ENCODE assay signal across 12 cellular contexts in the genomic region with DNA sequence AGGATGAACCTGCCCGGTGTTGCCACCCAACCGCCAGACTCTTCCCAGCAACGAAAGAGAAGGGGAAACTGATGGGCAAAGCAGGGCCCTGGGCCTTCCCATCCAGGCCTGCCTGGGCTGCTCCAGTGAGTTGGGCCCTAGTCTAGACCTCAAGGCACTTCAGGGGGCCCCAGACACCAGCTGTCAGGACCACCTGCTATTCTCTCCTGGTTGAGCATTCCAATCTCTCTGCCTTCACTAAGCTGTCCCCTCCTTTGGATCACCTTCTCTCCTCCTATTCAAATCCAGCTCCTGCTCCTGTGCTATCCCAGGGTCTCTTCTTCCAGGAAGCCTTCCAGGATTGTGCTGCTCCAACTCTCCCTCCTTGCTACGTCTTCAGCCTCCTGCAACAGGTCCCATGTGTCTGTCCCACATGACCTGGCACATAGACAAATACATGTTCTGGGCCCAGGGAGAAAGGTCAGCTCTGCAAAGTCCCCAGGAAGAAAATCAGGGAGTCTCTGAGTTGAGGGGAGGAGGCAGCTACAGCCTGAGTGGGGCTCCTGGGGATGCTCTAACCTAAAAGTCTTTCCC. TPM values are rescaled to one million over a fixed set of nuclear protein-coding genes. Genes with fewer than 3 reads are reported as not detected.
DNase-seq lines count a peak whose midpoint lies in the region; TF ChIP-seq lines count a peak whose summit lies in the region.
"Had no signal": no experiment of that assay in that cellular context is flagged by ENCODE, and none has a peak within 500 bp of the region (broad histone marks: within the 10 kb centered on the region; RNA-seq: fewer than 3 reads in every experiment).

No MANE protein-coding gene starts in this region.

- no peak for TF ChIP-seq CTCF in MCF 10A (IDR thresholded peaks at IDR 0.05; ENCODE audit: unreplicated experiment)
- no peak for TF ChIP-seq CTCF in breast epithelium (IDR thresholded peaks at IDR 0.05)
- no peak for TF ChIP-seq CTCF in WERI-Rb-1 (IDR thresholded peaks at IDR 0.05; ENCODE audit: low read depth, low read length)
- no peak for TF ChIP-seq CTCF in glutamatergic neuron (IDR thresholded peaks at IDR 0.05; ENCODE audit: partially characterized antibody, unreplicated experiment)
- no peak for TF ChIP-seq CTCF in type B pancreatic cell (conservative IDR thresholded peaks at IDR 0.05)

- DNase-seq in MCF 10A (ENCODE audit: unreplicated experiment) (no peak), breast epithelium (ENCODE audit: low spot score in 2 of 2) (no peak), WERI-Rb-1 (no peak), glutamatergic neuron (no peak), type B pancreatic cell (ENCODE audit: extremely low spot score, unreplicated experiment) (no peak), middle frontal gyrus (ENCODE audit: extremely low spot score, low spot score) (no peak), T1000 (lab: John Stamatoyannopoulos, UW) (no peak), amniotic stem cell (lab: John Stamatoyannopoulos, UW) (no peak)
- DNase-seq: naive thymus-derived CD8-positive, alpha-beta T cell; Right ventricle myocardium superior; spleen had no signal

- H3K36me3 ChIP-seq in breast epithelium (no peaks in the 10 kb centered on the region), WERI-Rb-1 (peaks cover 17% of the 10 kb centered on the region)

- POLR2A ChIA-PET in MCF 10A (lab: Yijun Ruan, JAX) = interaction anchor here (0.6 to 3.1 kb wide), 9 partner anchors 10 to 459 kb away, joined by 3 to 18 read pairs (median 4); a partner anchor contains a TSS

- H3K27ac ChIP-seq in breast epithelium = no peak overlapping the region
- peak overlapping the region; percentile 77 for H3K27ac ChIP-seq in WERI-Rb-1
- H3K27ac ChIP-seq: spleen had no signal

- H3K27ac Mint-ChIP-seq in MCF 10A (ENCODE audit: low read depth, unreplicated experiment) = no peak overlapping the region
- no peak overlapping the region for H3K27ac Mint-ChIP-seq in glutamatergic neuron (ENCODE audit: unreplicated experiment)
- H3K27ac Mint-ChIP-seq in type B pancreatic cell = peak overlapping the region; percentile 80
- H3K27ac Mint-ChIP-seq: B cell had no signal

- H3K36me3 Mint-ChIP-seq in MCF 10A (ENCODE audit: insufficient read depth, unreplicated experiment) = peaks cover 6% of the 10 kb centered on the region
- H3K36me3 Mint-ChIP-seq in glutamatergic neuron (ENCODE audit: unreplicated experiment) = peaks cover 4% of the 10 kb centered on the region
- H3K36me3 Mint-ChIP-seq in type B pancreatic cell = no peaks in the 10 kb centered on the region

- H3K27me3 ChIP-seq in breast epithelium = no peaks in the 10 kb centered on the region
- no peaks in the 10 kb centered on the region for H3K27me3 ChIP-seq in WERI-Rb-1 (ENCODE audit: insufficient read depth, low read depth, severe bottlenecking)

- peaks cover 33% of the 10 kb centered on the region for H3K4me1 Mint-ChIP-seq in MCF 10A (ENCODE audit: insufficient read depth, unreplicated experiment)
- peaks cover 10% of the 10 kb centered on the region for H3K4me1 Mint-ChIP-seq in glutamatergic neuron (ENCODE audit: low read depth, unreplicated experiment)
- H3K4me1 Mint-ChIP-seq in type B pancreatic cell (ENCODE audit: unreplicated experiment) = peaks cover 18% of the 10 kb centered on the region

- peaks cover 4 to 7% of the 10 kb centered on the region in 2 donors for H3K4me1 ChIP-seq in breast epithelium

- no peak for TF ChIP-seq POLR2A in breast epithelium (IDR thresholded peaks at IDR 0.05)

- H3K9me3 ChIP-seq in breast epithelium (no peaks in the 10 kb centered on the region), WERI-Rb-1 (ENCODE audit: severe bottlenecking) (no peaks in the 10 kb centered on the region)
- H3K9me3 ChIP-seq: spleen had no signal

- H3K9me3 Mint-ChIP-seq in MCF 10A (ENCODE audit: unreplicated experiment) (no peaks in the 10 kb centered on the region), glutamatergic neuron (ENCODE audit: unreplicated experiment) (peaks cover 8% of the 10 kb centered on the region), type B pancreatic cell (no peaks in the 10 kb centered on the region)
- H3K9me3 Mint-ChIP-seq: naive thymus-derived CD8-positive, alpha-beta T cell had no signal

- CTCF ChIA-PET in MCF 10A (lab: Yijun Ruan, JAX) = interaction anchor here (0.8 to 3.2 kb wide), 3 partner anchors 21 to 110 kb away, joined by 4 to 18 read pairs (median 4); no protein-coding TSS in a partner anchor

- H3K4me3 ChIP-seq in breast epithelium (no peak overlapping the region), WERI-Rb-1 (ENCODE audit: low read depth, low read length) (no peak overlapping the region)
- H3K4me3 ChIP-seq: spleen had no signal

- H3K4me3 Mint-ChIP-seq in MCF 10A (ENCODE audit: unreplicated experiment) (peak overlapping the region; percentile 53), glutamatergic neuron (ENCODE audit: unreplicated experiment) (peak overlapping the region; percentile 74), type B pancreatic cell (peak overlapping the region; percentile 75)
- H3K4me3 Mint-ChIP-seq: B cell had no signal

- intact Hi-C loops in MCF 10A (cut with micrococcal nuclease) (no loop called here), breast epithelium (cut with DNase I; ENCODE audit: low total_unique reads) (no loop called here)

- no TSS peak for BruUV-seq in MCF 10A (replicated peaks; lab: Mats Ljungman, UMichigan)

- H3K27me3 Mint-ChIP-seq in MCF 10A (ENCODE audit: insufficient read depth, unreplicated experiment) (no peaks in the 10 kb centered on the region), glutamatergic neuron (ENCODE audit: unreplicated experiment) (peaks cover 11% of the 10 kb centered on the region), type B pancreatic cell (peaks cover 5% of the 10 kb centered on the region)

RNA-seq across cellular contexts. Expression of a gene that starts 3.1 kb away (rescaled TPM):
- total RNA-seq in MCF 10A (2022) = 21.9 and 24.2 TPM in 2 replicates
- 1 to 10 TPM; 5.9 to 9.5 (median 8.5) TPM for total RNA-seq in breast epithelium
- 119 TPM for total RNA-seq in glutamatergic neuron (ENCODE audit: unreplicated experiment)
- 27.3 and 35.1 TPM in 2 replicates for total RNA-seq in type B pancreatic cell (ENCODE audit: low replicate concordance)

RNA-seq across cellular contexts. Expression of a gene that starts 22.2 kb away (rescaled TPM):
- total RNA-seq in MCF 10A (2022) (15.3 and 18.9 TPM in 2 replicates), breast epithelium (10 to 100 TPM; 10.9 to 57.8 (median 36.4) TPM), glutamatergic neuron (ENCODE audit: unreplicated experiment) (13.9 TPM), type B pancreatic cell (ENCODE audit: low replicate concordance) (43.9 and 104 TPM in 2 replicates)

RNA-seq across cellular contexts. Expression of a gene that starts 33.0 kb away (rescaled TPM):
- total RNA-seq in MCF 10A (2022) (71.5 and 81.9 TPM in 2 replicates), breast epithelium (10 to 100 TPM; 39.5 to 49.8 (median 41.0) TPM), glutamatergic neuron (ENCODE audit: unreplicated experiment) (42.6 TPM), type B pancreatic cell (ENCODE audit: low replicate concordance) (65.8 and 68.4 TPM in 2 replicates)

RNA-seq across cellular contexts. Expression of a gene that starts 33.2 kb away (rescaled TPM):
- total RNA-seq in MCF 10A (2022) = 11.0 and 11.4 TPM in 2 replicates
- total RNA-seq in breast epithelium = 1 to 10 TPM; 2.9 to 6.9 (median 4.6) TPM
- 8.4 TPM for total RNA-seq in glutamatergic neuron (ENCODE audit: unreplicated experiment)
- total RNA-seq in type B pancreatic cell (ENCODE audit: low replicate concordance) = 14.7 and 15.0 TPM in 2 replicates

RNA-seq across cellular contexts. Expression of a gene that starts 48.8 kb away (rescaled TPM):
- 0.44 and 1.3 TPM in 2 replicates for total RNA-seq in MCF 10A (2022)
- total RNA-seq in breast epithelium = 1 to 10 TPM; 3.5 to 5.9 (median 3.8) TPM
- total RNA-seq in glutamatergic neuron (ENCODE audit: unreplicated experiment) = 17.2 TPM
- 3.8 and 12.9 TPM in 2 replicates for total RNA-seq in type B pancreatic cell (ENCODE audit: low replicate concordance)
